ENCODE assay signal across 8 cellular contexts in genomic region chr17:8785547-8786412, GRCh38. TPM values are rescaled to one million over a fixed set of nuclear protein-coding genes. Genes with fewer than 3 reads are reported as not detected.
DNase-seq lines count a peak whose midpoint lies in the region; ATAC-seq and TF ChIP-seq lines count a peak whose summit lies in the region.

No MANE protein-coding gene starts in this region.

- H3K4me3 ChIP-seq in Panc1 (ENCODE audit: low read depth in 2 of 2, low read length in 2 of 2) (no peak overlapping the region), foreskin fibroblast (ENCODE audit: low read depth in 1 of 2, low read length in 2 of 2) (no peak overlapping the region), thoracic aorta (no peak overlapping the region)

- DNase-seq in Ammon's horn (ENCODE audit: low spot score) (peak; percentile 69), HCEC 1CT (peak; percentile 45), Panc1 (ENCODE audit: low read depth, low spot score) (peak; percentile 56), foreskin fibroblast (peak; percentile 36 to 76), occipital lobe (lab: John Stamatoyannopoulos, UW) (peak; percentile 40), thoracic aorta (ENCODE audit: low spot score) (peak; percentile 23)
- DNase-seq in activated T-helper 2 cell treated with anti-CD3 and anti-CD28 coated beads, Interferon-gamma antibody, Interleukin-2, Interleukin-4, amounts not matched to agents 10 μg/mL and 5 μg/mL and 100 μg/mL, durations not matched to agents 14 hours and 24 hours and 36 hours (ENCODE audit: low spot score), result peak; percentile 18

- H3K9me3 ChIP-seq in Panc1 (ENCODE audit: control insufficient read depth, insufficient read depth, low read depth, low read length) (no peaks in the 10 kb centered on the region), thoracic aorta (no peaks in the 10 kb centered on the region)

- 0 out of 2 replicates have a peak, but pooled peaks cover 2% of the 10 kb centered on the region for H3K27me3 ChIP-seq in Panc1 (ENCODE audit: control insufficient read depth, insufficient read depth, low read length)
- no peaks in the 10 kb centered on the region for H3K27me3 ChIP-seq in thoracic aorta (replicated peaks; ENCODE audit: insufficient read depth)

- no peak overlapping the region for H3K4me3 Mint-ChIP-seq in activated T-helper 2 cell treated with anti-CD3 and anti-CD28 coated beads, Interferon-gamma antibody, Interleukin-2, Interleukin-4, amounts not matched to agents 10 μg/mL and 5 μg/mL and 100 μg/mL, durations not matched to agents 14 hours and 24 hours and 36 hours (ENCODE audit: low read depth)

- BruUV-seq in Panc1 (replicated peaks; lab: Mats Ljungman, UMichigan), result no TSS peak

- no peaks in the 10 kb centered on the region for H3K36me3 Mint-ChIP-seq in activated T-helper 2 cell treated with anti-CD3 and anti-CD28 coated beads, Interferon-gamma antibody, Interleukin-2, Interleukin-4, amounts not matched to agents 10 μg/mL and 5 μg/mL and 100 μg/mL, durations not matched to agents 14 hours and 24 hours and 36 hours (ENCODE audit: low read depth)

- CTCF ChIA-PET in Panc1 (lab: Charles Lee), result interaction anchor here (0.6 to 1.3 kb wide), 5 partner anchors 10 to 539 kb away, joined by 3 to 5 read pairs (median 4); no protein-coding TSS in a partner anchor

- no peaks in the 10 kb centered on the region for H3K9me3 Mint-ChIP-seq in activated T-helper 2 cell treated with anti-CD3 and anti-CD28 coated beads, Interferon-gamma antibody, Interleukin-2, Interleukin-4, amounts not matched to agents 10 μg/mL and 5 μg/mL and 100 μg/mL, durations not matched to agents 14 hours and 24 hours and 36 hours

- no peaks in the 10 kb centered on the region for H3K4me1 ChIP-seq in Panc1 (ENCODE audit: control insufficient read depth, insufficient read depth, low read length)
- peaks cover 0 to 11% of the 10 kb centered on the region in 2 donors for H3K4me1 ChIP-seq in thoracic aorta (ENCODE audit: control insufficient read depth in 1 of 2, low read depth in 2 of 2)

- H3K4me1 Mint-ChIP-seq in activated T-helper 2 cell treated with anti-CD3 and anti-CD28 coated beads, Interferon-gamma antibody, Interleukin-2, Interleukin-4, amounts not matched to agents 10 μg/mL and 5 μg/mL and 100 μg/mL, durations not matched to agents 14 hours and 24 hours and 36 hours (ENCODE audit: low read depth), result peaks cover 2% of the 10 kb centered on the region

- ATAC-seq in Panc1 (peak; percentile 94), thoracic aorta (ENCODE audit: insufficient number of reproducible peaks, low FRiP score, low read depth) (peak; percentile 39), GM19452 (IDR thresholded peaks at IDR 0.05; ENCODE audit: unreplicated experiment) (no peak)

- POLR2A ChIA-PET in Panc1 (lab: Charles Lee), result no interaction called here

- in situ Hi-C loops in Panc1 (cut with HindIII; ENCODE audit: low pct_unique_long_range_greater_than_20kb, low sequenced_read_pairs), result no loop called here

- no peak overlapping the region for H3K27ac Mint-ChIP-seq in activated T-helper 2 cell treated with anti-CD3 and anti-CD28 coated beads, Interferon-gamma antibody, Interleukin-2, Interleukin-4, amounts not matched to agents 10 μg/mL and 5 μg/mL and 100 μg/mL, durations not matched to agents 14 hours and 24 hours and 36 hours

- intact Hi-C loops in Panc1 (cut with micrococcal nuclease; ENCODE audit: unreplicated experiment), result loop anchor here (5.0 kb wide), 1 partner anchor 33 kb away; no protein-coding TSS in a partner anchor
- intact Hi-C loops in activated T-helper 2 cell treated with anti-CD3 and anti-CD28 coated beads, Interferon-gamma antibody, Interleukin-2, Interleukin-4, amounts not matched to agents 10 μg/mL and 5 μg/mL and 100 μg/mL, durations not matched to agents 14 hours and 24 hours and 36 hours (cut with micrococcal nuclease), result no loop called here

- peaks cover 16% of the 10 kb centered on the region for H3K27me3 Mint-ChIP-seq in activated T-helper 2 cell treated with anti-CD3 and anti-CD28 coated beads, Interferon-gamma antibody, Interleukin-2, Interleukin-4, amounts not matched to agents 10 μg/mL and 5 μg/mL and 100 μg/mL, durations not matched to agents 14 hours and 24 hours and 36 hours (ENCODE audit: low read depth)

- H3K36me3 ChIP-seq in Panc1 (ENCODE audit: control insufficient read depth, insufficient read depth, low read length) (no peaks in the 10 kb centered on the region), thoracic aorta (no peaks in the 10 kb centered on the region)

- H3K27ac ChIP-seq in Panc1 (ENCODE audit: low read length), result no peak overlapping the region
- peak overlapping the region in 1 of 2 donors; percentile 38 for H3K27ac ChIP-seq in thoracic aorta

- TF ChIP-seq CTCF in Panc1 (IDR thresholded peaks at IDR 0.05) (peak; percentile 85), foreskin fibroblast (IDR thresholded peaks at IDR 0.05; ENCODE audit: low read depth, low read length) (peak; percentile 93), thoracic aorta (IDR thresholded peaks at IDR 0.05) (peak; percentile 85)

RNA-seq across cellular contexts. Expression of gene MFSD6L, which starts 13.4 kb away (rescaled TPM):
- total RNA-seq in Panc1 (2021; ENCODE audit: unreplicated experiment), result not detected
- polyA plus RNA-seq in Panc1 (2012; ENCODE audit: insufficient read length), result not detected
- 0.64 and 0.94 TPM in 2 replicates for total RNA-seq in activated T-helper 2 cell treated with anti-CD3 and anti-CD28 coated beads, Interferon-gamma antibody, Interleukin-2, Interleukin-4, amounts not matched to agents 10 μg/mL and 5 μg/mL and 100 μg/mL, durations not matched to agents 14 hours and 24 hours and 36 hours
- 0.16 TPM for total RNA-seq in occipital lobe
- total RNA-seq in thoracic aorta, result under 1 TPM in 1 of 2 donors, not detected in 1; 0.27 TPM

RNA-seq across cellular contexts. Expression of gene SPDYE4, which starts 27.4 kb away (rescaled TPM):
- not detected for total RNA-seq in Panc1 (2021; ENCODE audit: unreplicated experiment)
- polyA plus RNA-seq in Panc1 (2012; ENCODE audit: insufficient read length), result not detected
- total RNA-seq in activated T-helper 2 cell treated with anti-CD3 and anti-CD28 coated beads, Interferon-gamma antibody, Interleukin-2, Interleukin-4, amounts not matched to agents 10 μg/mL and 5 μg/mL and 100 μg/mL, durations not matched to agents 14 hours and 24 hours and 36 hours, result not detected in 2 replicates
- not detected for total RNA-seq in occipital lobe
- total RNA-seq in thoracic aorta, result not detected

RNA-seq across cellular contexts. Expression of gene CCDC42, which starts 41.1 kb away (rescaled TPM):
- total RNA-seq in Panc1 (2021; ENCODE audit: unreplicated experiment) (not detected), occipital lobe (not detected), thoracic aorta (not detected)
- not detected for polyA plus RNA-seq in Panc1 (2012; ENCODE audit: insufficient read length)
- total RNA-seq in activated T-helper 2 cell treated with anti-CD3 and anti-CD28 coated beads, Interferon-gamma antibody, Interleukin-2, Interleukin-4, amounts not matched to agents 10 μg/mL and 5 μg/mL and 100 μg/mL, durations not matched to agents 14 hours and 24 hours and 36 hours, result 0.21 and 0.75 TPM in 2 replicates

Comparison
In these comparisons a context has a peak if more than half of its experiments do, and no peak if none do; other contexts are left out.
1. DNase-seq: peak in every context shown above with its lines; median percentile 69 in Ammon's horn; 56 in Panc1; 56 in foreskin fibroblast; 45 in HCEC 1CT; 40 in occipital lobe; 23 in thoracic aorta; 18 in activated T-helper 2 cell treated with anti-CD3 and anti-CD28 coated beads, Interferon-gamma antibody, Interleukin-2, Interleukin-4, amounts not matched to agents 10 μg/mL and 5 μg/mL and 100 μg/mL, durations not matched to agents 14 hours and 24 hours and 36 hours.